ENCODE assay signal across 21 cellular contexts in the genomic region with DNA sequence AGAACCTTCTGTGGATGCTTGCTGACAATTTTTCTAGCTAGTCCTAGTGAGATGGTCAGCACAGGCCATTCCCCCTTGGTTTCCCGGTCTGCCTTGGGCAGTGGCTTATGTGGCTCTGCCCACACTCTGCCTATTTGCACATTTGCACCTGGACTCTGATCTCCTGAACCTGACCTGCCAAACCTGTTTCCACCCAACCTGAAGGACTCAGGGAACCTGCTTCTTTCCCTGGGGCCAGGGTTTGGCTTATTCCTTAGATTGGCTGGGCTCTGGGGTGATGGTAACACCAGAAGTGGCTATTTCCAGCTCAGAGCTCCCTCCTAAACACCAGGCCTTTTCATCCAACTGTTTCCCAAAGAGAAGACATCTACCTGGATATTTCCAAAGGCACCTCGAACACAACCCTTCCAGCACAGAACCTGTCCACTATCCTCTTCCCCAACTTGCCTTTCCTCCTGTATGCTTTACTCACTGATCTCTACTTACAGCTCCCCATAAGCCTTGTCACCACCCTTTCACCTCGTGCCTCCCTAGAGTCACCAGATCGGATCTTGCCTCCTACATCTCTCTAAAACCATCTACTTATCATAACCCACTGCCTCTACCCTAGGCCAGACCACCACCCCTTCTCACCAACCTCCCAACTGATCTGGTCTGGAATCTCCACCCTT. TPM values are rescaled to one million over a fixed set of nuclear protein-coding genes. Genes with fewer than 3 reads are reported as not detected.
A peak's percentile ranks its signal among the peaks of the same experiment; 100 is the strongest.
DNase-seq lines count a peak whose midpoint lies in the region; ATAC-seq, FAIRE-seq and TF ChIP-seq lines count a peak whose summit lies in the region.
"Had no signal": no experiment of that assay in that cellular context is flagged by ENCODE, and none has a peak within 500 bp of the region (broad histone marks: within the 10 kb centered on the region; RNA-seq: fewer than 3 reads in every experiment).

No MANE protein-coding gene starts in this region.

- peaks cover 0 to 14% (median 1%) of the 10 kb centered on the region in 4 donors for H3K4me1 ChIP-seq in Peyer's patch
- peaks cover 0 to 4% of the 10 kb centered on the region in 2 donors for H3K4me1 ChIP-seq in small intestine (ENCODE audit: control insufficient read depth in 2 of 2, insufficient read depth in 1 of 2, low read depth in 1 of 2, low read length in 1 of 2)
- H3K4me1 ChIP-seq: A549, uterus had no signal

- no peaks in the 10 kb centered on the region for H3K9me3 ChIP-seq in Peyer's patch
- H3K9me3 ChIP-seq in small intestine (ENCODE audit: control insufficient read depth, low read depth) = no peaks in the 10 kb centered on the region
- H3K9me3 ChIP-seq: A549, uterus had no signal

- no peak for TF ChIP-seq POLR2A in Peyer's patch (IDR thresholded peaks at IDR 0.05)

- H3K36me3 ChIP-seq in Peyer's patch (no peaks in the 10 kb centered on the region), small intestine (ENCODE audit: control insufficient read depth in 2 of 2, insufficient read depth in 2 of 2, low read length in 2 of 2) (no peaks in the 10 kb centered on the region)
- H3K36me3 ChIP-seq: uterus had no signal

- no peak overlapping the region for H3K4me3 ChIP-seq in Peyer's patch
- H3K4me3 ChIP-seq in small intestine (ENCODE audit: low read depth in 1 of 2, low read length in 2 of 2) = no peak overlapping the region
- H3K4me3 ChIP-seq: A549, uterus had no signal

- no peaks in the 10 kb centered on the region for H3K27me3 ChIP-seq in Peyer's patch
- H3K27me3 ChIP-seq in small intestine (ENCODE audit: control insufficient read depth in 2 of 2, insufficient read depth in 2 of 2, low read length in 2 of 2) = no peaks in the 10 kb centered on the region
- H3K27me3 ChIP-seq: uterus had no signal

- no peak for TF ChIP-seq CTCF in Peyer's patch (IDR thresholded peaks at IDR 0.05)

- WGBS in small intestine, 3 donors = 56 to 82% (median 66%) methylated on average over 4 of the region's 4 CpGs

- H3K27ac ChIP-seq in Peyer's patch (peak overlapping the region in 1 of 4 donors; percentile 62), small intestine (ENCODE audit: low read depth in 1 of 2, low read length in 1 of 2) (peak overlapping the region; percentile 8 to 25)
- H3K27ac ChIP-seq: A549, uterus had no signal

- peak in 2 of 3 experiments; percentile 16 to 64 for DNase-seq in NCI-H1417 (lab: John Stamatoyannopoulos, UW)
- no peak for DNase-seq in NCI-H1417 treated with DMSO at 0.1 percent for 48 hours (lab: John Stamatoyannopoulos, UW)
- peak in 2 of 3 donors; percentile 68 to 82 for DNase-seq in Peyer's patch
- peak; percentile 56 for DNase-seq in left kidney (ENCODE audit: low read depth, low spot score)
- DNase-seq in small intestine = peak; percentile 92
- no peak for DNase-seq in activated CD4-positive, alpha-beta T cell treated with anti-CD3 and anti-CD28 coated beads for 1 hour
- no peak for DNase-seq in SW 1271 (lab: John Stamatoyannopoulos, UW)
- DNase-seq: activated T-cell treated with anti-CD3 and anti-CD28 coated beads for 4 hours; CD4-positive, alpha-beta T cell; erythroblast; GF-D8; head of caudate nucleus; kidney; naive B cell; NCI-H1092; NCI-H446 treated with DMSO at 0.1 percent for 48 hours; T-helper 1 cell; uterus had no signal

- ATAC-seq in GM18517 (IDR thresholded peaks at IDR 0.05; ENCODE audit: unreplicated experiment) = no peak

- FAIRE-seq in small intestine (lab: Jason Lieb, UNC) = no peak
- FAIRE-seq: A549, kidney, RCC 7860 had no signal

RNA-seq across cellular contexts. Expression of a gene that starts 5.8 kb away (rescaled TPM):
- 10 to 100 TPM; 20.0 to 87.5 (median 34.2) TPM for total RNA-seq in Peyer's patch
- 10 to 100 TPM; 16.6 to 34.9 (median 19.7) TPM for polyA plus RNA-seq in small intestine

Comparison
In these comparisons a context has a peak if more than half of its experiments do, and no peak if none do; other contexts are left out.
1. DNase-seq: peak in NCI-H1417 (2 of 3), Peyer's patch (2 of 3), left kidney (single experiment) and small intestine (single experiment); none in NCI-H1417 treated with DMSO at 0.1 percent for 48 hours (single experiment), activated CD4-positive, alpha-beta T cell treated with anti-CD3 and anti-CD28 coated beads for 1 hour (single experiment) and SW 1271 (0 of 2).